In the genomic region with DNA sequence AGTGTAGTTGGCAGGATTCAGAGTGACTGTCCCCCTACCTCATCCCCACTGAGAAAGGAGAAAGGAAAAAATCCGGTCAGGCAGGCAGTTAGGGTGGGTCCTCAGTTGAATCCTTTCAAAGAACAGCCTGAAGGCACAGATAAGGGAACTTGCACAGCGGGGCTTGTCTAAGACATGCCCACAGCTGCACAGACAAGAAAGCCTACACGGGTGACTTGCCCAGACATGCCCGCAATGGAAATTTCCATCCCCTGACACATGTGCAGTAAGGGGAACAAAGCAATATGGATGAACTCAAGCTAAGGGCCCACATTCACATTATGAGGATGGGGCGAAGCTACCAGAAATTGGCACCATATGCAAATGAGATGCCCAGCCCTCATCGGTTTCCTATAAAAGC, we compare ENCODE assay signal across 1 cellular context.
A peak's percentile ranks its signal among the peaks of the same experiment; 100 is the strongest.
TF ChIP-seq lines count a peak whose summit lies in the region.

No MANE protein-coding gene starts in this region.

TF ChIP-seq in K562, 482 proteins besides CTCF, POLR2A, EP300 and RAD21 (continued from another document):
- TF ChIP-seq ZFP36 (IDR thresholded peaks at IDR 0.05; ENCODE audit: low read depth, low read length, partially characterized antibody) (peak; percentile 83), CREM (IDR thresholded peaks at IDR 0.05; ENCODE audit: low read depth) (no peak), SP2 (IDR thresholded peaks at IDR 0.05; ENCODE audit: extremely low read depth, low read depth, low read length, poor library complexity, severe bottlenecking) (no peak), HMG20B (CRISPR knock-in tag; IDR thresholded peaks at IDR 0.05) (no peak), ZNF224 (CRISPR knock-in tag; IDR thresholded peaks at IDR 0.05) (no peak), NR4A1 (CRISPR knock-in tag; IDR thresholded peaks at IDR 0.05) (no peak), NR4A1 (tag; IDR thresholded peaks at IDR 0.05) (peak; percentile 73), CBFA2T3 (IDR thresholded peaks at IDR 0.05) (peak; percentile 54), FOS (IDR thresholded peaks at IDR 0.05; ENCODE audit: extremely low read depth, insufficient read length) (no peak), CHD4 (IDR thresholded peaks at IDR 0.05; ENCODE audit: insufficient read depth, insufficient replicate concordance, low read depth, low read length, poor library complexity, severe bottlenecking) (no peak), CBX3 (IDR thresholded peaks at IDR 0.05; ENCODE audit: borderline replicate concordance in 1 of 2, low read length in 2 of 2) (peak in 1 of 2 experiments; percentile 89; a peak in 2 of 3 replicates), CBFA2T2 (conservative IDR thresholded peaks at IDR 0.05) (peak; percentile 23; the same call in 1 of the 2 replicates), ZNF384 (IDR thresholded peaks at IDR 0.05; ENCODE audit: low read depth, low read length) (no peak), SLC30A9 (CRISPR knock-in tag; IDR thresholded peaks at IDR 0.05) (no peak), SMAD1 (IDR thresholded peaks at IDR 0.05; ENCODE audit: low read depth, low read length, partially characterized antibody) (no peak), SRSF7 (optimal IDR thresholded peaks at IDR 0.05; ENCODE audit: low read depth, low read length) (no peak), KHSRP (IDR thresholded peaks at IDR 0.05) (no peak), SMAD4 (CRISPR knock-in tag; conservative IDR thresholded peaks at IDR 0.05) (no peak), KLF10 (CRISPR knock-in tag; IDR thresholded peaks at IDR 0.05) (no peak), ZNF146 (CRISPR knock-in tag; IDR thresholded peaks at IDR 0.05; ENCODE audit: unreplicated experiment) (no peak)
- TF ChIP-seq, protein P1, sequence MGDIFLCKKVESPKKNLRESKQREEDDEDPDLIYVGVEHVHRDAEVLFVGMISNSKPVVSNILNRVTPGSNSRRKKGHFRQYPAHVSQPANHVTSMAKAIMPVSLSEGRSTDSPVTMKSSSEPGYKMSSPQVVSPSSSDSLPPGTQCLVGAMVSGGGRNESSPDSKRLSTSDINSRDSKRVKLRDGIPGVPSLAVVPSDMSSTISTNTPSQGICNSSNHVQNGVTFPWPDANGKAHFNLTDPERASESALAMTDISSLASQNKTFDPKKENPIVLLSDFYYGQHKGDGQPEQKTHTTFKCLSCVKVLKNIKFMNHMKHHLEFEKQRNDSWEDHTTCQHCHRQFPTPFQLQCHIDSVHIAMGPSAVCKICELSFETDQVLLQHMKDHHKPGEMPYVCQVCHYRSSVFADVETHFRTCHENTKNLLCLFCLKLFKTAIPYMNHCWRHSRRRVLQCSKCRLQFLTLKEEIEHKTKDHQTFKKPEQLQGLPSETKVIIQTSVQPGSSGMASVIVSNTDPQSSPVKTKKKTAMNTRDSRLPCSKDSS (IDR thresholded peaks at IDR 0.05; ENCODE audit: low read depth, partially characterized antibody), result peak; percentile 31
- TF ChIP-seq, protein P2, sequence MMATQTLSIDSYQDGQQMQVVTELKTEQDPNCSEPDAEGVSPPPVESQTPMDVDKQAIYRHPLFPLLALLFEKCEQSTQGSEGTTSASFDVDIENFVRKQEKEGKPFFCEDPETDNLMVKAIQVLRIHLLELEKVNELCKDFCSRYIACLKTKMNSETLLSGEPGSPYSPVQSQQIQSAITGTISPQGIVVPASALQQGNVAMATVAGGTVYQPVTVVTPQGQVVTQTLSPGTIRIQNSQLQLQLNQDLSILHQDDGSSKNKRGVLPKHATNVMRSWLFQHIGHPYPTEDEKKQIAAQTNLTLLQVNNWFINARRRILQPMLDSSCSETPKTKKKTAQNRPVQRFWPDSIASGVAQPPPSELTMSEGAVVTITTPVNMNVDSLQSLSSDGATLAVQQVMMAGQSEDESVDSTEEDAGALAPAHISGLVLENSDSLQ (IDR thresholded peaks at IDR 0.05), result no peak
- TF ChIP-seq, protein P3, sequence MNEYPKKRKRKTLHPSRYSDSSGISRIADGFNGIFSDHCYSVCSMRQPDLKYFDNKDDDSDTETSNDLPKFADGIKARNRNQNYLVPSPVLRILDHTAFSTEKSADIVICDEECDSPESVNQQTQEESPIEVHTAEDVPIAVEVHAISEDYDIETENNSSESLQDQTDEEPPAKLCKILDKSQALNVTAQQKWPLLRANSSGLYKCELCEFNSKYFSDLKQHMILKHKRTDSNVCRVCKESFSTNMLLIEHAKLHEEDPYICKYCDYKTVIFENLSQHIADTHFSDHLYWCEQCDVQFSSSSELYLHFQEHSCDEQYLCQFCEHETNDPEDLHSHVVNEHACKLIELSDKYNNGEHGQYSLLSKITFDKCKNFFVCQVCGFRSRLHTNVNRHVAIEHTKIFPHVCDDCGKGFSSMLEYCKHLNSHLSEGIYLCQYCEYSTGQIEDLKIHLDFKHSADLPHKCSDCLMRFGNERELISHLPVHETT (CRISPR knock-in tag; conservative IDR thresholded peaks at IDR 0.05 in 1 of 2, IDR thresholded peaks at IDR 0.05 in 1 of 2), result no peak
